Comparison of ENCODE assay signal across 9 cellular contexts in genomic region chr12:68373836-68374314, GRCh38. TPM values are rescaled to one million over a fixed set of nuclear protein-coding genes. Genes with fewer than 3 reads are reported as not detected.
A peak's percentile ranks its signal among the peaks of the same experiment; 100 is the strongest.
DNase-seq lines count a peak whose midpoint lies in the region; ATAC-seq, FAIRE-seq and TF ChIP-seq lines count a peak whose summit lies in the region.
"Had no signal": no experiment of that assay in that cellular context is flagged by ENCODE, and none has a peak within 500 bp of the region (broad histone marks: within the 10 kb centered on the region; RNA-seq: fewer than 3 reads in every experiment).

No MANE protein-coding gene starts in this region.

- no peaks in the 10 kb centered on the region for H3K27me3 Mint-ChIP-seq in CD8-positive, alpha-beta T cell (ENCODE audit: low read depth)
- H3K27me3 Mint-ChIP-seq in activated naive CD8-positive, alpha-beta T cell, result no peaks in the 10 kb centered on the region

- no peaks in the 10 kb centered on the region for H3K9me3 ChIP-seq in CD8-positive, alpha-beta T cell (ENCODE audit: low read length)
- H3K9me3 ChIP-seq in HAP-1, result no peaks in the 10 kb centered on the region

- peak overlapping the region; percentile 32 for H3K4me3 Mint-ChIP-seq in CD8-positive, alpha-beta T cell
- peak overlapping the region; percentile 17 for H3K4me3 Mint-ChIP-seq in activated naive CD8-positive, alpha-beta T cell

- in situ Hi-C loops in HAP-1 (cut with MboI; ENCODE audit: low sequenced_read_pairs), result no loop called here

- no peak for FAIRE-seq in GM19239 (lab: Jason Lieb, UNC)
- FAIRE-seq in H54 (lab: Jason Lieb, UNC), result no peak
- FAIRE-seq: endothelial cell of umbilical vein had no signal

- no peaks in the 10 kb centered on the region for H3K27me3 ChIP-seq in CD8-positive, alpha-beta T cell (ENCODE audit: insufficient read depth, low read length)
- H3K27me3 ChIP-seq in HAP-1 (ENCODE audit: low read depth), result no peaks in the 10 kb centered on the region

- H3K9me3 Mint-ChIP-seq in CD8-positive, alpha-beta T cell, result no peaks in the 10 kb centered on the region
- H3K9me3 Mint-ChIP-seq in activated naive CD8-positive, alpha-beta T cell (ENCODE audit: low read depth), result no peaks in the 10 kb centered on the region

- CTCF ChIA-PET in CD8-positive, alpha-beta T cell (lab: Charles Lee), result interaction anchor here (0.6 to 1.3 kb wide), 4 partner anchors 8 to 164 kb away, joined by 3 to 5 read pairs (median 3); no protein-coding TSS in a partner anchor

- peaks cover 22% of the 10 kb centered on the region for H3K4me1 ChIP-seq in CD8-positive, alpha-beta T cell (ENCODE audit: insufficient read depth, low read length)
- peaks cover 6% of the 10 kb centered on the region for H3K4me1 ChIP-seq in HAP-1

- no peaks in the 10 kb centered on the region for H3K36me3 Mint-ChIP-seq in CD8-positive, alpha-beta T cell
- H3K36me3 Mint-ChIP-seq in activated naive CD8-positive, alpha-beta T cell, result no peaks in the 10 kb centered on the region

- no peaks in the 10 kb centered on the region for H3K36me3 ChIP-seq in CD8-positive, alpha-beta T cell (ENCODE audit: insufficient read depth, low read length)
- H3K36me3 ChIP-seq in HAP-1 (replicated peaks), result no peaks in the 10 kb centered on the region

- no peak for TF ChIP-seq POLR2A in H54 (IDR thresholded peaks at IDR 0.05; ENCODE audit: low read depth, low read length)

- intact Hi-C loops in CD8-positive, alpha-beta T cell (cut with DNase I, micrococcal nuclease), result loop anchor here in 1 of 2 experiments (1.0 kb wide), 1 partner anchor 9 kb away; no protein-coding TSS in a partner anchor

- peak overlapping the region; percentile 63 for H3K27ac Mint-ChIP-seq in CD8-positive, alpha-beta T cell
- H3K27ac Mint-ChIP-seq in activated naive CD8-positive, alpha-beta T cell, result peak overlapping the region; percentile 87

- H3K27ac ChIP-seq in CD8-positive, alpha-beta T cell (ENCODE audit: low read depth, low read length), result no peak overlapping the region

- no peak for DNase-seq in CD8-positive, alpha-beta T cell
- DNase-seq in GM19239 (ENCODE audit: insufficient read length, low spot score) (no peak), H54 (ENCODE audit: insufficient read length, low spot score) (no peak), HAP-1 (ENCODE audit: low spot score in 2 of 2) (no peak)

- ATAC-seq in CD8-positive, alpha-beta T cell, result no peak
- ATAC-seq in GM21423 (IDR thresholded peaks at IDR 0.05; ENCODE audit: unreplicated experiment) (peak; percentile 11), HG03575 (IDR thresholded peaks at IDR 0.05; ENCODE audit: extremely low read depth, insufficient number of reproducible peaks, low FRiP score, unreplicated experiment) (peak; percentile 0), esophagus mucosa (no peak)

- no peak overlapping the region for H3K4me3 ChIP-seq in CD8-positive, alpha-beta T cell (ENCODE audit: low read depth, low read length)
- H3K4me3 ChIP-seq in HAP-1, result no peak overlapping the region

- no peak for TF ChIP-seq CTCF in CD8-positive, alpha-beta T cell (IDR thresholded peaks at IDR 0.05)

- POLR2A ChIA-PET in CD8-positive, alpha-beta T cell (lab: Charles Lee), result interaction anchor here (1.5 kb wide), 1 partner anchor 9 kb away, joined by 6 read pairs; no protein-coding TSS in a partner anchor

- H3K4me1 Mint-ChIP-seq in CD8-positive, alpha-beta T cell (ENCODE audit: low read depth), result peaks cover 49% of the 10 kb centered on the region
- peaks cover 37% of the 10 kb centered on the region for H3K4me1 Mint-ChIP-seq in activated naive CD8-positive, alpha-beta T cell (ENCODE audit: low read depth)

RNA-seq across cellular contexts. Expression of gene MDM1, which starts 41.7 kb away (rescaled TPM):
- 10 to 100 TPM; 10.6 to 12.0 TPM for total RNA-seq in CD8-positive, alpha-beta T cell
- 5.3 TPM for total RNA-seq in esophagus mucosa

Comparison
In these comparisons a context has a peak if more than half of its experiments do, and no peak if none do; other contexts are left out.
1. ATAC-seq: peak in GM21423 (single experiment) and HG03575 (single experiment); none in CD8-positive, alpha-beta T cell (single experiment) and esophagus mucosa (single experiment).